29 cellular contexts compared by ENCODE assay signal in genomic region chrX:129646721-129647587, GRCh38. TPM values are rescaled to one million over a fixed set of nuclear protein-coding genes. Genes with fewer than 3 reads are reported as not detected.
DNase-seq lines count a peak whose midpoint lies in the region; ATAC-seq and TF ChIP-seq lines count a peak whose summit lies in the region.
"Had no signal": no experiment of that assay in that cellular context is flagged by ENCODE, and none has a peak within 500 bp of the region (broad histone marks: within the 10 kb centered on the region; RNA-seq: fewer than 3 reads in every experiment).

No MANE protein-coding gene starts in this region.

- H3K9me3 ChIP-seq in vagina (no peaks in the 10 kb centered on the region), upper lobe of right lung (no peaks in the 10 kb centered on the region)
- H3K9me3 ChIP-seq: A549, Caco-2, MG63 had no signal

- TF ChIP-seq CTCF in vagina (IDR thresholded peaks at IDR 0.05) (no peak), upper lobe of right lung (IDR thresholded peaks at IDR 0.05) (no peak)

- DNase-seq in activated CD8-positive, alpha-beta memory T cell treated with anti-CD3 and anti-CD28 coated beads for 24 hours, result peak; percentile 24
- no peak for DNase-seq in activated CD8-positive, alpha-beta memory T cell treated with anti-CD3 and anti-CD28 coated beads, Interleukin-2, amount 50 U/mL, for 48 hours
- DNase-seq in NCI-H1092 treated with DMSO at 0.1 percent for 48 hours (lab: John Stamatoyannopoulos, UW) (peak; percentile 77), mesenteric fat pad (ENCODE audit: low spot score) (peak; percentile 68), vagina (ENCODE audit: extremely low spot score in 2 of 2) (peak; percentile 58 to 77), upper lobe of right lung (no peak)
- DNase-seq: AML-193, Caco-2, DMS79 treated with DMSO at 0.1 percent for 48 hours, GF-D8, GM23248, H7, HFFc6, IMR-90, KG1, MG63, NCI-H1417, NCI-H1694, NCI-H2029 treated with DMSO at 0.1 percent for 48 hours, NCI-H446 treated with DMSO at 0.1 percent for 48 hours, NCI-H526 treated with DMSO at 0.1 percent for 48 hours, SHP77 treated with DMSO at 0.1 percent for 48 hours, SW 1271 had no signal

- H3K4me1 ChIP-seq in vagina (no peaks in the 10 kb centered on the region), upper lobe of right lung (no peaks in the 10 kb centered on the region)
- H3K4me1 ChIP-seq: A549; BLaER1 treated with 17β-estradiol and CSF1 and Interleukin-3, amounts not matched to agents 10 nM and 100 nM; Caco-2 had no signal

- no peaks in the 10 kb centered on the region for H3K36me3 ChIP-seq in vagina
- H3K36me3 ChIP-seq in upper lobe of right lung, result no peaks in the 10 kb centered on the region
- H3K36me3 ChIP-seq: BLaER1 treated with 17β-estradiol and CSF1 and Interleukin-3, amounts not matched to agents 10 nM and 100 nM; MG63 had no signal

- no peak for ATAC-seq in upper lobe of right lung
- ATAC-seq in GM19023 (IDR thresholded peaks at IDR 0.05; ENCODE audit: unreplicated experiment), result no peak
- no peak for ATAC-seq in GM21717 (IDR thresholded peaks at IDR 0.05; ENCODE audit: unreplicated experiment)
- ATAC-seq: CD8-positive, alpha-beta T cell had no signal

- H3K4me3 ChIP-seq in vagina (no peak overlapping the region), upper lobe of right lung (no peak overlapping the region)
- H3K4me3 ChIP-seq: A549; BLaER1 treated with 17β-estradiol and CSF1 and Interleukin-3, amounts not matched to agents 10 nM and 100 nM; GM23248; MG63 had no signal

- intact Hi-C loops in vagina (cut with DNase I), result no loop called here
- intact Hi-C loops in upper lobe of right lung (cut with DNase I), result no loop called here

- no peaks in the 10 kb centered on the region for H3K27me3 ChIP-seq in vagina
- no peaks in the 10 kb centered on the region for H3K27me3 ChIP-seq in upper lobe of right lung
- H3K27me3 ChIP-seq: MG63 had no signal

- no peak for TF ChIP-seq POLR2A in vagina (IDR thresholded peaks at IDR 0.05)

- H3K27ac ChIP-seq in vagina, result no peak overlapping the region
- no peak overlapping the region for H3K27ac ChIP-seq in upper lobe of right lung
- H3K27ac ChIP-seq: A549; BLaER1 treated with 17β-estradiol and CSF1 and Interleukin-3, amounts not matched to agents 10 nM and 100 nM; GM23248; RWPE1 had no signal

RNA-seq across cellular contexts. Expression of gene APLN, which starts 7.8 kb away (rescaled TPM):
- 5.6 TPM for total RNA-seq in mesenteric fat pad
- total RNA-seq in vagina, result not detected
- 7.9 TPM for total RNA-seq in upper lobe of right lung
- total RNA-seq: CD8-positive, alpha-beta T cell had no signal

Comparison
In these comparisons a context has a peak if more than half of its experiments do, and no peak if none do; other contexts are left out.
1. DNase-seq: peak in activated CD8-positive, alpha-beta memory T cell treated with anti-CD3 and anti-CD28 coated beads for 24 hours (single experiment), NCI-H1092 treated with DMSO at 0.1 percent for 48 hours (single experiment), mesenteric fat pad (single experiment) and vagina (2 of 2); none in activated CD8-positive, alpha-beta memory T cell treated with anti-CD3 and anti-CD28 coated beads, Interleukin-2, amount 50 U/mL, for 48 hours (single experiment) and upper lobe of right lung (single experiment).